Comparison of ENCODE assay signal across 8 cellular contexts in the genomic region with DNA sequence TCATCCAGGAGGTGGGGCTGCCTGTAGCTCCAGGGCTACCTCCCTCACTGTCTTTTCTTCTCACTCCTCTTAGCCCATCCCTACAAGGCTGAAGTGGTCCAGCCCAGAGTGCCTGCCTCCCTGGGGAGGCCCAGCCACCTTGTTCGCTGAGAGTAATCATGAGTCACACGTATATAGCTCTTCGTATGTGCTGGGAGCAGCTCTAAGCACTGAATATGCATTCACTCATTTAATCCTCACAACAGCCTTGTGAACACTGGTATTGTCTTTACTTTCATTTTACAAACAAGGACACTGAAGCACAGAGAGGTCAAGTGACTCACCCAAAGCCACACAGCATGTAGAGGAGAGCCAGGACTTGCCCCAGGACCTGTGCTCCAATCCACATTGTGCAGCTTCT. TPM values are rescaled to one million over a fixed set of nuclear protein-coding genes. Genes with fewer than 3 reads are reported as not detected.
DNase-seq lines count a peak whose midpoint lies in the region; TF ChIP-seq lines count a peak whose summit lies in the region.

No MANE protein-coding gene starts in this region.

- H3K4me3 Mint-ChIP-seq in activated CD4-positive, alpha-beta memory T cell treated with anti-CD3 and anti-CD28 coated beads, Interleukin-2, amount 10 ng/mL, durations not matched to agents 7 days and 5 days: peak overlapping the region; percentile 78
- no peak overlapping the region for H3K4me3 Mint-ChIP-seq in nephron progenitor cell

- CTCF ChIA-PET in activated CD4-positive, alpha-beta memory T cell treated with anti-CD3 and anti-CD28 coated beads, Interleukin-2, amount 10 ng/mL, durations not matched to agents 7 days and 5 days (lab: Charles Lee): interaction anchor here (0.8 to 1.1 kb wide), 2 partner anchors 12 to 51 kb away, joined by 4 to 12 read pairs; no protein-coding TSS in a partner anchor

- H3K36me3 Mint-ChIP-seq in activated CD4-positive, alpha-beta memory T cell treated with anti-CD3 and anti-CD28 coated beads, Interleukin-2, amount 10 ng/mL, durations not matched to agents 7 days and 5 days (ENCODE audit: low read depth): peaks cover 2% of the 10 kb centered on the region
- no peaks in the 10 kb centered on the region for H3K36me3 Mint-ChIP-seq in nephron progenitor cell (ENCODE audit: low read depth)

- no peaks in the 10 kb centered on the region for H3K9me3 Mint-ChIP-seq in activated CD4-positive, alpha-beta memory T cell treated with anti-CD3 and anti-CD28 coated beads, Interleukin-2, amount 10 ng/mL, durations not matched to agents 7 days and 5 days
- peaks cover 6% of the 10 kb centered on the region for H3K9me3 Mint-ChIP-seq in nephron progenitor cell

- DNase-seq in stimulated activated naive CD4-positive, alpha-beta T cell treated with Interleukin-2 at 50 U/mL for 16 hours (lab: John Stamatoyannopoulos, UW): peak; percentile 57
- no peak for DNase-seq in stimulated activated naive CD4-positive, alpha-beta T cell (lab: John Stamatoyannopoulos, UW)
- peak; percentile 52 for DNase-seq in activated CD4-positive, alpha-beta memory T cell treated with anti-CD3 and anti-CD28 coated beads, Interleukin-2, amount 10 ng/mL, durations not matched to agents 7 days and 5 days
- DNase-seq in fibroblast of mammary gland (ENCODE audit: low read depth) (peak; percentile 72), nephron progenitor cell (no peak), C1 segment of cervical spinal cord (lab: John Stamatoyannopoulos, UW) (no peak), HuH-7 (ENCODE audit: low spot score) (no peak), GM19240 (ENCODE audit: insufficient read length, low spot score) (no peak)

- TF ChIP-seq CTCF in fibroblast of mammary gland (conservative IDR thresholded peaks at IDR 0.05; ENCODE audit: control insufficient read depth, insufficient read depth, low read depth, low read length) (no peak), nephron progenitor cell (IDR thresholded peaks at IDR 0.05) (no peak)

- POLR2A ChIA-PET in activated CD4-positive, alpha-beta memory T cell treated with anti-CD3 and anti-CD28 coated beads, Interleukin-2, amount 10 ng/mL, durations not matched to agents 7 days and 5 days (lab: Charles Lee): interaction anchor here (0.7 to 6.6 kb wide), 7 partner anchors 10 to 183 kb away, joined by 3 to 225 read pairs (median 3); a partner anchor contains a TSS

- no peaks in the 10 kb centered on the region for H3K27me3 Mint-ChIP-seq in activated CD4-positive, alpha-beta memory T cell treated with anti-CD3 and anti-CD28 coated beads, Interleukin-2, amount 10 ng/mL, durations not matched to agents 7 days and 5 days
- H3K27me3 Mint-ChIP-seq in nephron progenitor cell (ENCODE audit: low read depth, poor library complexity): peaks cover 80% of the 10 kb centered on the region

- H3K4me3 ChIP-seq in fibroblast of mammary gland (ENCODE audit: control insufficient read depth, low read depth, low read length): no peak overlapping the region

- peak overlapping the region; percentile 99 for H3K27ac Mint-ChIP-seq in activated CD4-positive, alpha-beta memory T cell treated with anti-CD3 and anti-CD28 coated beads, Interleukin-2, amount 10 ng/mL, durations not matched to agents 7 days and 5 days
- H3K27ac Mint-ChIP-seq in nephron progenitor cell: no peak overlapping the region

- peaks cover 62% of the 10 kb centered on the region for H3K4me1 Mint-ChIP-seq in activated CD4-positive, alpha-beta memory T cell treated with anti-CD3 and anti-CD28 coated beads, Interleukin-2, amount 10 ng/mL, durations not matched to agents 7 days and 5 days
- peaks cover 59% of the 10 kb centered on the region for H3K4me1 Mint-ChIP-seq in nephron progenitor cell

RNA-seq across cellular contexts. Expression of a gene that starts 14.7 kb away (rescaled TPM):
- total RNA-seq in activated CD4-positive, alpha-beta memory T cell treated with anti-CD3 and anti-CD28 coated beads, Interleukin-2, amount 10 ng/mL, durations not matched to agents 7 days and 5 days: 10 to 100 TPM; 52.2 to 55.0 TPM

Comparison
In these comparisons a context has a peak if more than half of its experiments do, and no peak if none do; other contexts are left out.
1. DNase-seq: peak in stimulated activated naive CD4-positive, alpha-beta T cell treated with Interleukin-2 at 50 U/mL for 16 hours (single experiment), activated CD4-positive, alpha-beta memory T cell treated with anti-CD3 and anti-CD28 coated beads, Interleukin-2, amount 10 ng/mL, durations not matched to agents 7 days and 5 days (single experiment) and fibroblast of mammary gland (single experiment); none in stimulated activated naive CD4-positive, alpha-beta T cell (0 of 6), nephron progenitor cell (single experiment), C1 segment of cervical spinal cord (0 of 14), HuH-7 (single experiment) and GM19240 (single experiment).